Comparison of ENCODE assay signal across 8 cellular contexts in the genomic region with DNA sequence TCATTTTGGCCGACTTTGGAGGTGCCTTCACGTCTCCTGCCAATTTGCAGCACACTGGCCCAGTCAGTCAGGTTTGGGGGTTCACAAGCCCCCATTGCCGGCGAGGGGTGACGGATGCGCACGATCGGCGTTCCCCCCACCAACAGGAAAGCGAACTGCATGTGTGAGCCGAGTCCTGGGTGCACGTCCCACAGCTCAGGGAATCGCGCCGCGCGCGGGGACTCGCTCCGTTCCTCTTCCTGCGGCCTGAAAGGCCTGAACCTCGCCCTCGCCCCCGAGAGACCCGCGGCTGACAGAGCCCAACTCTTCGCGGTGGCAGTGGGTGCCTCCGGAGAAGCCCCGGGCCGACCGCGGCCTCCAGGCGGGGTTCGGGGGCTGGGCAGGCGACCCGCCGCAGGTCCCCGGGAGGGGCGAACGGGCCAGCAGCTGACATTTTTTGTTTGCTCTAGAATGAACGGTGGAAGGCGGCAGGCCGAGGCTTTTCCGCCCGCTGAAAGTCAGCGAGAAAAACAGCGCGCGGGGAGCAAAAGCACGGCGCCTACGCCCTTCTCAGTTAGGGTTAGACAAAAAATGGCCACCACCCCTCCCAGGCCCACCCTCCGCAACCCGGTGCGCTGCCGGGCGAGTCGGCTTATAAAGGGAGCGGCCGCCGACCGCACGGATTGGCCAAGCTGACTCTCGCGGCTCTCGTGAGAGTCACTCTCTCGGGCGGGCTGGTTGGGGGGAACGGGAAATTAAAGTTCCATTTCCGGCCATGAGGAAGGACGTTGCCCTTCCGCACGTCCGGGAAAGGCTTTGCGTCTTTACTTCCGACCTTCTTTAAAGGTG. TPM values are rescaled to one million over a fixed set of nuclear protein-coding genes. Genes with fewer than 3 reads are reported as not detected.
A peak's percentile ranks its signal among the peaks of the same experiment; 100 is the strongest.
DNase-seq lines count a peak whose midpoint lies in the region; ATAC-seq and TF ChIP-seq lines count a peak whose summit lies in the region.

A gene (minus strand): TSS at position 608 of the 828 bp plus-strand sequence.

- no peaks in the 10 kb centered on the region for H3K79me2 ChIP-seq in OCI-LY7 (ENCODE audit: insufficient read depth, low read depth, low read length)

- H3K9me2 ChIP-seq in OCI-LY7 (ENCODE audit: insufficient read depth, low read length): no peaks in the 10 kb centered on the region

- TSS peak; percentile 99 for BruUV-seq in OCI-LY7 (replicated peaks; lab: Mats Ljungman, UMichigan)

- no peaks in the 10 kb centered on the region for H4K20me1 ChIP-seq in OCI-LY7 (ENCODE audit: insufficient read depth, low read length)

- intact Hi-C loops in OCI-LY7 (cut with micrococcal nuclease; ENCODE audit: unreplicated experiment) (loop anchor here (2.0 to 5.0 kb wide), 6 partner anchors 48 to 548 kb away; a partner anchor contains a TSS), mucosa of descending colon (cut with DNase I, micrococcal nuclease) (no loop called here)

- CTCF ChIA-PET in OCI-LY7 (lab: Charles Lee; ENCODE audit: unreplicated experiment): interaction anchor here (1.0 kb wide), 1 partner anchor 294 kb away, joined by 3 read pairs; no protein-coding TSS in a partner anchor

- H3K4me2 ChIP-seq in OCI-LY7 (ENCODE audit: low read length): peak within 1 kb of the TSS; percentile 85

- TF ChIP-seq CTCF in OCI-LY7 (conservative IDR thresholded peaks at IDR 0.05; ENCODE audit: low read length) (no peak), mucosa of descending colon (IDR thresholded peaks at IDR 0.05) (no peak)

- no peaks in the 10 kb centered on the region for H3K4me1 ChIP-seq in HUES48 (ENCODE audit: control insufficient read depth, insufficient read depth, low read length)
- H3K4me1 ChIP-seq in OCI-LY7 (ENCODE audit: insufficient read depth, low read length, poor library complexity, severe bottlenecking): peaks cover 21% of the 10 kb centered on the region
- H3K4me1 ChIP-seq in mucosa of descending colon (ENCODE audit: low read depth): peaks cover 6% of the 10 kb centered on the region

- ATAC-seq in GM21381 (IDR thresholded peaks at IDR 0.05; ENCODE audit: unreplicated experiment) (peak; percentile 73), mucosa of descending colon (peak; percentile 93)

- H3K36me3 ChIP-seq in HUES48 (ENCODE audit: control insufficient read depth, insufficient read depth, low read length): peaks cover 4% of the 10 kb centered on the region; the same call in 1 of the 2 replicates
- H3K36me3 ChIP-seq in OCI-LY7 (ENCODE audit: insufficient read depth, low read length): no peaks in the 10 kb centered on the region; the same call in 1 of the 2 replicates
- H3K36me3 ChIP-seq in mucosa of descending colon (ENCODE audit: low read depth): no peaks in the 10 kb centered on the region

- H3K9ac ChIP-seq in HUES48 (ENCODE audit: low read depth, low read length): peak within 1 kb of the TSS; percentile 72

- H3K4me3 ChIP-seq in HUES48 (ENCODE audit: low read depth, low read length): peak within 1 kb of the TSS; percentile 78
- peak within 1 kb of the TSS; percentile 70 for H3K4me3 ChIP-seq in OCI-LY7 (ENCODE audit: low read depth, low read length, poor library complexity, severe bottlenecking)
- peak within 1 kb of the TSS; percentile 75 for H3K4me3 ChIP-seq in mucosa of descending colon

- H3K27ac ChIP-seq in HUES48 (ENCODE audit: low read depth, low read length): peak within 1 kb of the TSS; percentile 55
- H3K27ac ChIP-seq in OCI-LY7 (ENCODE audit: low read depth, low read length, poor library complexity, severe bottlenecking): peak within 1 kb of the TSS; percentile 28
- H3K27ac ChIP-seq in epithelial cell of prostate: peak within 1 kb of the TSS; percentile 91

- peak; percentile 87 for DNase-seq in D341Med (ENCODE audit: low spot score)
- peak; percentile 88 for DNase-seq in OCI-LY7 (ENCODE audit: low spot score)
- DNase-seq in activated T-cell treated with anti-CD3 and anti-CD28 coated beads, Interleukin-2, amount 50 U/mL, for 1 hour: peak; percentile 92
- DNase-seq in epithelial cell of prostate (ENCODE audit: low read depth, low spot score): no peak
- peak; percentile 93 to 96 (median 95) for DNase-seq in mucosa of descending colon
- peak; percentile 89 for DNase-seq in stimulated activated CD8-positive, alpha-beta memory T cell treated with anti-CD3 and anti-CD28 coated beads, Interleukin-4, amount 100 ng/mL, for 24 hours (ENCODE audit: low read depth)

- H3K9me3 ChIP-seq in HUES48 (ENCODE audit: control insufficient read depth, insufficient read depth, low read length): peaks cover 8% of the 10 kb centered on the region; the same call in 1 of the 2 replicates
- peaks cover 8% of the 10 kb centered on the region for H3K9me3 ChIP-seq in OCI-LY7 (ENCODE audit: low read length)
- H3K9me3 ChIP-seq in mucosa of descending colon: no peaks in the 10 kb centered on the region

- H2AFZ ChIP-seq in OCI-LY7 (ENCODE audit: low read length): peak within 1 kb of the TSS; percentile 90

- POLR2A ChIA-PET in OCI-LY7 (lab: Charles Lee): interaction anchor here (0.6 to 1.0 kb wide), 9 partner anchors 8 to 644 kb away, joined by 3 to 6 read pairs (median 4); a partner anchor contains a TSS

- no peaks in the 10 kb centered on the region for H3K27me3 ChIP-seq in HUES48 (ENCODE audit: control insufficient read depth, insufficient read depth, low read length)

RNA-seq across cellular contexts. Expression of the gene that starts here (rescaled TPM):
- total RNA-seq in OCI-LY7 (2014; rRNA removed; shearing (Covaris generic)): 143 and 210 TPM in 2 replicates
- total RNA-seq in OCI-LY7 (2022) (10.7 and 15.9 TPM in 2 replicates), mucosa of descending colon (1 to 10 TPM in 2 of 3 donors, not detected in 1; 2.3 to 7.6 TPM)

Comparison
In these comparisons a context has a peak if more than half of its experiments do, and no peak if none do; other contexts are left out.
1. H3K27ac ChIP-seq: peak in every context shown above with its lines; median percentile 91 in epithelial cell of prostate; 55 in HUES48; 28 in OCI-LY7.